In genomic region chr15:76930831-76931396, GRCh38 we compare ENCODE assay signal across 8 cellular contexts. TPM values are rescaled to one million over a fixed set of nuclear protein-coding genes. Genes with fewer than 3 reads are reported as not detected.
DNase-seq lines count a peak whose midpoint lies in the region; ATAC-seq and TF ChIP-seq lines count a peak whose summit lies in the region.

No MANE protein-coding gene starts in this region.

- H3K27me3 ChIP-seq in kidney epithelial cell (ENCODE audit: control insufficient read depth, insufficient read depth, low read length) (no peaks in the 10 kb centered on the region), thyroid gland (no peaks in the 10 kb centered on the region)

- no peak for ATAC-seq in activated T-cell treated with anti-CD3 and anti-CD28 coated beads, Interleukin-2, amount 50 U/mL, for 4 hours
- no peak for ATAC-seq in GM18520 (IDR thresholded peaks at IDR 0.05; ENCODE audit: unreplicated experiment)

- peak overlapping the region; percentile 8 to 63 (median 19) for H3K27ac ChIP-seq in thyroid gland

- H3K9me3 ChIP-seq in thyroid gland, result no peaks in the 10 kb centered on the region

- peaks cover 15% of the 10 kb centered on the region for H3K36me3 Mint-ChIP-seq in activated T-cell treated with anti-CD3 and anti-CD28 coated beads, Interleukin-2, amount 50 U/mL, for 4 hours (ENCODE audit: insufficient read depth)
- peaks cover 22% of the 10 kb centered on the region for H3K36me3 Mint-ChIP-seq in activated T-helper 1 cell treated with anti-CD3 and anti-CD28 coated beads, Interleukin-12 subunit alpha, Interleukin-12 subunit beta, Interleukin-2, Interleukin-4 antibody, amounts not matched to agents 30 ng/mL and 10 ng/mL and 1 ng/mL, durations not matched to agents 14 hours and 24 hours and 36 hours (ENCODE audit: low read depth)

- no peaks in the 10 kb centered on the region for H3K27me3 Mint-ChIP-seq in activated T-cell treated with anti-CD3 and anti-CD28 coated beads, Interleukin-2, amount 50 U/mL, for 4 hours (ENCODE audit: low read depth)
- H3K27me3 Mint-ChIP-seq in activated T-helper 1 cell treated with anti-CD3 and anti-CD28 coated beads, Interleukin-12 subunit alpha, Interleukin-12 subunit beta, Interleukin-2, Interleukin-4 antibody, amounts not matched to agents 30 ng/mL and 10 ng/mL and 1 ng/mL, durations not matched to agents 14 hours and 24 hours and 36 hours (ENCODE audit: insufficient read depth), result peaks cover 9% of the 10 kb centered on the region

- H3K4me3 Mint-ChIP-seq in activated T-cell treated with anti-CD3 and anti-CD28 coated beads, Interleukin-2, amount 50 U/mL, for 4 hours, result peak overlapping the region; percentile 87
- peak overlapping the region; percentile 85 for H3K4me3 Mint-ChIP-seq in activated T-helper 1 cell treated with anti-CD3 and anti-CD28 coated beads, Interleukin-12 subunit alpha, Interleukin-12 subunit beta, Interleukin-2, Interleukin-4 antibody, amounts not matched to agents 30 ng/mL and 10 ng/mL and 1 ng/mL, durations not matched to agents 14 hours and 24 hours and 36 hours

- TF ChIP-seq POLR2A in thyroid gland (IDR thresholded peaks at IDR 0.05), result no peak

- no peaks in the 10 kb centered on the region for H3K9me3 Mint-ChIP-seq in activated T-cell treated with anti-CD3 and anti-CD28 coated beads, Interleukin-2, amount 50 U/mL, for 4 hours
- no peaks in the 10 kb centered on the region for H3K9me3 Mint-ChIP-seq in activated T-helper 1 cell treated with anti-CD3 and anti-CD28 coated beads, Interleukin-12 subunit alpha, Interleukin-12 subunit beta, Interleukin-2, Interleukin-4 antibody, amounts not matched to agents 30 ng/mL and 10 ng/mL and 1 ng/mL, durations not matched to agents 14 hours and 24 hours and 36 hours

- peaks cover 32% of the 10 kb centered on the region for H3K4me1 Mint-ChIP-seq in activated T-cell treated with anti-CD3 and anti-CD28 coated beads, Interleukin-2, amount 50 U/mL, for 4 hours (ENCODE audit: low read depth)
- H3K4me1 Mint-ChIP-seq in activated T-helper 1 cell treated with anti-CD3 and anti-CD28 coated beads, Interleukin-12 subunit alpha, Interleukin-12 subunit beta, Interleukin-2, Interleukin-4 antibody, amounts not matched to agents 30 ng/mL and 10 ng/mL and 1 ng/mL, durations not matched to agents 14 hours and 24 hours and 36 hours (ENCODE audit: low read depth), result peaks cover 44% of the 10 kb centered on the region

- intact Hi-C loops in activated T-helper 1 cell treated with anti-CD3 and anti-CD28 coated beads, Interleukin-12 subunit alpha, Interleukin-12 subunit beta, Interleukin-2, Interleukin-4 antibody, amounts not matched to agents 30 ng/mL and 10 ng/mL and 1 ng/mL, durations not matched to agents 14 hours and 24 hours and 36 hours (cut with micrococcal nuclease), result loop anchor here (1.0 to 5.0 kb wide), 9 partner anchors 26 to 1506 kb away; partner anchors contain the start of genes ETFA, HMG20A, IREB2 and PEAK1
- intact Hi-C loops in thyroid gland (cut with DNase I), result no loop called here

- no peaks in the 10 kb centered on the region for H3K36me3 ChIP-seq in kidney epithelial cell (ENCODE audit: control insufficient read depth, insufficient read depth, low read length)
- no peaks in the 10 kb centered on the region for H3K36me3 ChIP-seq in thyroid gland

- no peak for DNase-seq in activated T-cell treated with anti-CD3 and anti-CD28 coated beads, Interleukin-2, amount 50 U/mL, for 4 hours
- DNase-seq in activated T-cell treated with anti-CD3 and anti-CD28 coated beads, Interleukin-2, amount 50 U/mL, for 1 hour, result no peak
- DNase-seq in activated T-helper 1 cell treated with anti-CD3 and anti-CD28 coated beads, Interleukin-12 subunit alpha, Interleukin-12 subunit beta, Interleukin-2, Interleukin-4 antibody, amounts not matched to agents 30 ng/mL and 10 ng/mL and 1 ng/mL, durations not matched to agents 14 hours and 24 hours and 36 hours (ENCODE audit: low spot score), result no peak
- no peak for DNase-seq in kidney epithelial cell (ENCODE audit: low read depth)
- no peak for DNase-seq in thyroid gland
- DNase-seq in HuH-7.5 (ENCODE audit: low spot score), result no peak
- DNase-seq in cerebellar nuclear complex (lab: John Stamatoyannopoulos, UW), result no peak

- peak overlapping the region; percentile 55 for H3K4me3 ChIP-seq in kidney epithelial cell (ENCODE audit: low read depth, low read length)
- H3K4me3 ChIP-seq in thyroid gland (replicated peaks in 1 of 3), result peak overlapping the region in 2 of 3 donors; percentile 3 to 56

- WGBS in thyroid gland, 2 donors, result 25 to 27% methylated on average over 7 of the region's 7 CpGs

- TF ChIP-seq CTCF in kidney epithelial cell (IDR thresholded peaks at IDR 0.05; ENCODE audit: insufficient read depth, low read length, poor library complexity, severe bottlenecking) (no peak), thyroid gland (IDR thresholded peaks at IDR 0.05) (no peak)

- peaks cover 23 to 26% of the 10 kb centered on the region in 2 donors for H3K4me1 ChIP-seq in thyroid gland

- peak overlapping the region; percentile 80 for H3K27ac Mint-ChIP-seq in activated T-helper 1 cell treated with anti-CD3 and anti-CD28 coated beads, Interleukin-12 subunit alpha, Interleukin-12 subunit beta, Interleukin-2, Interleukin-4 antibody, amounts not matched to agents 30 ng/mL and 10 ng/mL and 1 ng/mL, durations not matched to agents 14 hours and 24 hours and 36 hours

RNA-seq across cellular contexts. Expression of gene RCN2, which starts 0.6 kb away (rescaled TPM):
- 10 to 100 TPM; 26.7 to 30.3 (median 27.5) TPM for total RNA-seq in activated T-cell treated with anti-CD3 and anti-CD28 coated beads, Interleukin-2, amount 50 U/mL, for 4 hours
- 39.9 and 42.2 TPM in 2 replicates for total RNA-seq in activated T-helper 1 cell treated with anti-CD3 and anti-CD28 coated beads, Interleukin-12 subunit alpha, Interleukin-12 subunit beta, Interleukin-2, Interleukin-4 antibody, amounts not matched to agents 30 ng/mL and 10 ng/mL and 1 ng/mL, durations not matched to agents 14 hours and 24 hours and 36 hours
- total RNA-seq in kidney epithelial cell, result 104 and 119 TPM in 2 replicates
- 10 to 100 TPM; 44.8 to 64.8 (median 53.4) TPM for total RNA-seq in thyroid gland

RNA-seq across cellular contexts. Expression of gene SCAPER, which starts 25.8 kb away (rescaled TPM):
- 10 to 100 TPM; 13.0 to 14.8 (median 14.8) TPM for total RNA-seq in activated T-cell treated with anti-CD3 and anti-CD28 coated beads, Interleukin-2, amount 50 U/mL, for 4 hours
- 21.5 and 23.5 TPM in 2 replicates for total RNA-seq in activated T-helper 1 cell treated with anti-CD3 and anti-CD28 coated beads, Interleukin-12 subunit alpha, Interleukin-12 subunit beta, Interleukin-2, Interleukin-4 antibody, amounts not matched to agents 30 ng/mL and 10 ng/mL and 1 ng/mL, durations not matched to agents 14 hours and 24 hours and 36 hours
- 6.4 and 20.8 TPM in 2 replicates for total RNA-seq in kidney epithelial cell
- 10 to 100 TPM; 45.2 to 90.8 (median 63.6) TPM for total RNA-seq in thyroid gland
